In the genomic region with DNA sequence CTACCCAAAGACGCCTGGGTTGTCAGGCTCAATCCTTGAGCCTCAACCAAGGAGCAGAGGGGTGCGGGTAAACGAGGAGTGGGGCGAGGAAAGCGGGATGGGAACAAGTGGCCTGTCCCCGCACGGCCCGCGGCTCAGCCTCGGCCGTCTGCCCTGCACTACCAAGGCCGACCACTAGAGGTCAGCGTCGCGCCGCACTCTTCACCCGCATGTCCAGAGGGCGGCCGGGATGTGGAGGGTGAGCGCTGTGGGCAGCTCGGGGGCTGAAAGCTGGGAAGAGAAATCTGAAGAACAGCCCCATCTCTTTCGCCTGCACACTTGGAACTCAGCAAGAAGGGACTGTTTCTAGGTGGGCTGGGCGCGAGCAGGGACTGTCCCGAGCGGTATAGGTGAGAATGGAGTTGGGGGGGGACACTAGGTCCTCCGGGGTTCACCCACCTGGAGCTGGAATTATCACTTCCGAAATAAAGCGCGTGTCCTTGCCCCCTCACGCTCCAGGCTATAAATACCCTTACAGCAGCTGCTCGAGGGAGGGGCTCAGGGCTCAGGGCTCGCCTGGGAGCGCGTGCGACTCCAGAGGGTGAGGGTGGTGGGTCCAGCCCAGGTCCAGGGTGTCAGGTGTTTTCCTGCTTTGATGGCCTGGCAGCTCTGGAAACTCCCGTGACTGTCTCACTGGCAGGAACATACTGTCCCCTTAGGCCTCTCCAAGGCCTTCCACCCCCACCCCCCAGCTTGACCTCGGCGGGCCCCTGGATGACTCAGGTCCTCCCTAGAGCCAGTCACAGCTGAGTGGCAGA, we compare ENCODE assay signal across 1 cellular context.
TF ChIP-seq lines count a peak whose summit lies in the region.

No MANE protein-coding gene starts in this region.

TF ChIP-seq in HepG2, 621 proteins besides CTCF, POLR2A, EP300 and RAD21 (continued from another document and continues in another):
- TF ChIP-seq ZNF747 (CRISPR knock-in tag; IDR thresholded peaks at IDR 0.05; ENCODE audit: borderline replicate concordance) (no peak), HNRNPL (IDR thresholded peaks at IDR 0.05; ENCODE audit: low read depth, low read length) (no peak), TAF15 (IDR thresholded peaks at IDR 0.05; ENCODE audit: low read depth, low read length, poor library complexity, severe bottlenecking) (peak; percentile 55), ZFP41 (CRISPR knock-in tag; IDR thresholded peaks at IDR 0.05; ENCODE audit: borderline replicate concordance) (no peak), ESRRA (CRISPR knock-in tag; IDR thresholded peaks at IDR 0.05; ENCODE audit: low read depth) (peak; percentile 24; the same call in 1 of the 2 replicates), ZNF749 (CRISPR knock-in tag; IDR thresholded peaks at IDR 0.05; ENCODE audit: borderline replicate concordance) (no peak), MEF2D (CRISPR knock-in tag; IDR thresholded peaks at IDR 0.05) (peak; percentile 28; the same call in 1 of the 2 replicates), RARA (CRISPR knock-in tag; IDR thresholded peaks at IDR 0.05) (0 out of 2 replicates have a peak, but pooled peaks have one; percentile 14), ZNF234 (CRISPR knock-in tag; conservative IDR thresholded peaks at IDR 0.05) (no peak), STAG1 (CRISPR knock-in tag; IDR thresholded peaks at IDR 0.05) (peak; percentile 89), ATRX (CRISPR knock-in tag; IDR thresholded peaks at IDR 0.05; ENCODE audit: borderline replicate concordance) (no peak), HNF4G (IDR thresholded peaks at IDR 0.05; ENCODE audit: borderline replicate concordance, low read depth, low read length) (no peak), HNF4G (CRISPR knock-in tag; IDR thresholded peaks at IDR 0.05; ENCODE audit: borderline replicate concordance, low read depth) (no peak), ZC3H13 (CRISPR knock-in tag; IDR thresholded peaks at IDR 0.05) (no peak), ZNF562 (CRISPR knock-in tag; IDR thresholded peaks at IDR 0.05; ENCODE audit: borderline replicate concordance) (no peak), U2AF2 (IDR thresholded peaks at IDR 0.05; ENCODE audit: low read depth, low read length) (no peak), ZSCAN9 (CRISPR knock-in tag; IDR thresholded peaks at IDR 0.05; ENCODE audit: borderline replicate concordance) (no peak), ZBTB20 (CRISPR knock-in tag; IDR thresholded peaks at IDR 0.05; ENCODE audit: borderline replicate concordance, low read depth) (no peak; the same call in 1 of the 2 replicates), NCOA2 (CRISPR knock-in tag; IDR thresholded peaks at IDR 0.05) (no peak), ZNF792 (CRISPR knock-in tag; IDR thresholded peaks at IDR 0.05) (0 out of 2 replicates have a peak, but pooled peaks have one; percentile 20), ZKSCAN8 (CRISPR knock-in tag; IDR thresholded peaks at IDR 0.05; ENCODE audit: borderline replicate concordance) (no peak), RFXAP (CRISPR knock-in tag; IDR thresholded peaks at IDR 0.05; ENCODE audit: borderline replicate concordance) (no peak), SMAD9 (CRISPR knock-in tag; IDR thresholded peaks at IDR 0.05) (no peak), ZSCAN30 (CRISPR knock-in tag; IDR thresholded peaks at IDR 0.05) (no peak), SP1 (IDR thresholded peaks at IDR 0.05) (no peak), SP1 (CRISPR knock-in tag; IDR thresholded peaks at IDR 0.05) (no peak)
- TF ChIP-seq, protein P1, sequence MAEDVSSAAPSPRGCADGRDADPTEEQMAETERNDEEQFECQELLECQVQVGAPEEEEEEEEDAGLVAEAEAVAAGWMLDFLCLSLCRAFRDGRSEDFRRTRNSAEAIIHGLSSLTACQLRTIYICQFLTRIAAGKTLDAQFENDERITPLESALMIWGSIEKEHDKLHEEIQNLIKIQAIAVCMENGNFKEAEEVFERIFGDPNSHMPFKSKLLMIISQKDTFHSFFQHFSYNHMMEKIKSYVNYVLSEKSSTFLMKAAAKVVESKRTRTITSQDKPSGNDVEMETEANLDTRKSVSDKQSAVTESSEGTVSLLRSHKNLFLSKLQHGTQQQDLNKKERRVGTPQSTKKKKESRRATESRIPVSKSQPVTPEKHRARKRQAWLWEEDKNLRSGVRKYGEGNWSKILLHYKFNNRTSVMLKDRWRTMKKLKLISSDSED (CRISPR knock-in tag; IDR thresholded peaks at IDR 0.05): no peak
- TF ChIP-seq, protein P2, sequence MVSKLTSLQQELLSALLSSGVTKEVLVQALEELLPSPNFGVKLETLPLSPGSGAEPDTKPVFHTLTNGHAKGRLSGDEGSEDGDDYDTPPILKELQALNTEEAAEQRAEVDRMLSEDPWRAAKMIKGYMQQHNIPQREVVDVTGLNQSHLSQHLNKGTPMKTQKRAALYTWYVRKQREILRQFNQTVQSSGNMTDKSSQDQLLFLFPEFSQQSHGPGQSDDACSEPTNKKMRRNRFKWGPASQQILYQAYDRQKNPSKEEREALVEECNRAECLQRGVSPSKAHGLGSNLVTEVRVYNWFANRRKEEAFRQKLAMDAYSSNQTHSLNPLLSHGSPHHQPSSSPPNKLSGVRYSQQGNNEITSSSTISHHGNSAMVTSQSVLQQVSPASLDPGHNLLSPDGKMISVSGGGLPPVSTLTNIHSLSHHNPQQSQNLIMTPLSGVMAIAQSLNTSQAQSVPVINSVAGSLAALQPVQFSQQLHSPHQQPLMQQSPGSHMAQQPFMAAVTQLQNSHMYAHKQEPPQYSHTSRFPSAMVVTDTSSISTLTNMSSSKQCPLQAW (CRISPR knock-in tag; IDR thresholded peaks at IDR 0.05): no peak; the same call in 1 of the 2 replicates
- TF ChIP-seq, protein P3, sequence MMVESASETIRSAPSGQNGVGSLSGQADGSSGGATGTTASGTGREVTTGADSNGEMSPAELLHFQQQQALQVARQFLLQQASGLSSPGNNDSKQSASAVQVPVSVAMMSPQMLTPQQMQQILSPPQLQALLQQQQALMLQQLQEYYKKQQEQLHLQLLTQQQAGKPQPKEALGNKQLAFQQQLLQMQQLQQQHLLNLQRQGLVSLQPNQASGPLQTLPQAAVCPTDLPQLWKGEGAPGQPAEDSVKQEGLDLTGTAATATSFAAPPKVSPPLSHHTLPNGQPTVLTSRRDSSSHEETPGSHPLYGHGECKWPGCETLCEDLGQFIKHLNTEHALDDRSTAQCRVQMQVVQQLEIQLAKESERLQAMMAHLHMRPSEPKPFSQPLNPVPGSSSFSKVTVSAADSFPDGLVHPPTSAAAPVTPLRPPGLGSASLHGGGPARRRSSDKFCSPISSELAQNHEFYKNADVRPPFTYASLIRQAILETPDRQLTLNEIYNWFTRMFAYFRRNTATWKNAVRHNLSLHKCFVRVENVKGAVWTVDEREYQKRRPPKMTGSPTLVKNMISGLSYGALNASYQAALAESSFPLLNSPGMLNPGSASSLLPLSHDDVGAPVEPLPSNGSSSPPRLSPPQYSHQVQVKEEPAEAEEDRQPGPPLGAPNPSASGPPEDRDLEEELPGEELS (CRISPR knock-in tag; IDR thresholded peaks at IDR 0.05): no peak
- TF ChIP-seq, protein P4, sequence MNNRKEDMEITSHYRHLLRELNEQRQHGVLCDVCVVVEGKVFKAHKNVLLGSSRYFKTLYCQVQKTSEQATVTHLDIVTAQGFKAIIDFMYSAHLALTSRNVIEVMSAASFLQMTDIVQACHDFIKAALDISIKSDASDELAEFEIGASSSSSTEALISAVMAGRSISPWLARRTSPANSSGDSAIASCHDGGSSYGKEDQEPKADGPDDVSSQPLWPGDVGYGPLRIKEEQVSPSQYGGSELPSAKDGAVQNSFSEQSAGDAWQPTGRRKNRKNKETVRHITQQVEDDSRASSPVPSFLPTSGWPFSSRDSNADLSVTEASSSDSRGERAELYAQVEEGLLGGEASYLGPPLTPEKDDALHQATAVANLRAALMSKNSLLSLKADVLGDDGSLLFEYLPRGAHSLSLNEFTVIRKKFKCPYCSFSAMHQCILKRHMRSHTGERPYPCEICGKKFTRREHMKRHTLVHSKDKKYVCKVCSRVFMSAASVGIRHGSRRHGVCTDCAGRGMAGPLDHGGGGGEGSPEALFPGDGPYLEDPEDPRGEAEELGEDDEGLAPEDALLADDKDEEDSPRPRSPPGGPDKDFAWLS (CRISPR knock-in tag; IDR thresholded peaks at IDR 0.05; ENCODE audit: borderline replicate concordance): no peak
- TF ChIP-seq, protein P5, sequence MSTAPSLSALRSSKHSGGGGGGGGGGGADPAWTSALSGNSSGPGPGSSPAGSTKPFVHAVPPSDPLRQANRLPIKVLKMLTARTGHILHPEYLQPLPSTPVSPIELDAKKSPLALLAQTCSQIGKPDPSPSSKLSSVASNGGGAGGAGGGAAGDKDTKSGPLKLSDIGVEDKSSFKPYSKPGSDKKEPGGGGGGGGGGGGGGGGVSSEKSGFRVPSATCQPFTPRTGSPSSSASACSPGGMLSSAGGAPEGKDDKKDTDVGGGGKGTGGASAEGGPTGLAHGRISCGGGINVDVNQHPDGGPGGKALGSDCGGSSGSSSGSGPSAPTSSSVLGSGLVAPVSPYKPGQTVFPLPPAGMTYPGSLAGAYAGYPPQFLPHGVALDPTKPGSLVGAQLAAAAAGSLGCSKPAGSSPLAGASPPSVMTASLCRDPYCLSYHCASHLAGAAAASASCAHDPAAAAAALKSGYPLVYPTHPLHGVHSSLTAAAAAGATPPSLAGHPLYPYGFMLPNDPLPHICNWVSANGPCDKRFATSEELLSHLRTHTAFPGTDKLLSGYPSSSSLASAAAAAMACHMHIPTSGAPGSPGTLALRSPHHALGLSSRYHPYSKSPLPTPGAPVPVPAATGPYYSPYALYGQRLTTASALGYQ (CRISPR knock-in tag; IDR thresholded peaks at IDR 0.05): no peak
- TF ChIP-seq, protein P6, sequence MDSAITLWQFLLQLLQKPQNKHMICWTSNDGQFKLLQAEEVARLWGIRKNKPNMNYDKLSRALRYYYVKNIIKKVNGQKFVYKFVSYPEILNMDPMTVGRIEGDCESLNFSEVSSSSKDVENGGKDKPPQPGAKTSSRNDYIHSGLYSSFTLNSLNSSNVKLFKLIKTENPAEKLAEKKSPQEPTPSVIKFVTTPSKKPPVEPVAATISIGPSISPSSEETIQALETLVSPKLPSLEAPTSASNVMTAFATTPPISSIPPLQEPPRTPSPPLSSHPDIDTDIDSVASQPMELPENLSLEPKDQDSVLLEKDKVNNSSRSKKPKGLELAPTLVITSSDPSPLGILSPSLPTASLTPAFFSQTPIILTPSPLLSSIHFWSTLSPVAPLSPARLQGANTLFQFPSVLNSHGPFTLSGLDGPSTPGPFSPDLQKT (CRISPR knock-in tag; IDR thresholded peaks at IDR 0.05; ENCODE audit: borderline replicate concordance): no peak
- TF ChIP-seq, protein P7, sequence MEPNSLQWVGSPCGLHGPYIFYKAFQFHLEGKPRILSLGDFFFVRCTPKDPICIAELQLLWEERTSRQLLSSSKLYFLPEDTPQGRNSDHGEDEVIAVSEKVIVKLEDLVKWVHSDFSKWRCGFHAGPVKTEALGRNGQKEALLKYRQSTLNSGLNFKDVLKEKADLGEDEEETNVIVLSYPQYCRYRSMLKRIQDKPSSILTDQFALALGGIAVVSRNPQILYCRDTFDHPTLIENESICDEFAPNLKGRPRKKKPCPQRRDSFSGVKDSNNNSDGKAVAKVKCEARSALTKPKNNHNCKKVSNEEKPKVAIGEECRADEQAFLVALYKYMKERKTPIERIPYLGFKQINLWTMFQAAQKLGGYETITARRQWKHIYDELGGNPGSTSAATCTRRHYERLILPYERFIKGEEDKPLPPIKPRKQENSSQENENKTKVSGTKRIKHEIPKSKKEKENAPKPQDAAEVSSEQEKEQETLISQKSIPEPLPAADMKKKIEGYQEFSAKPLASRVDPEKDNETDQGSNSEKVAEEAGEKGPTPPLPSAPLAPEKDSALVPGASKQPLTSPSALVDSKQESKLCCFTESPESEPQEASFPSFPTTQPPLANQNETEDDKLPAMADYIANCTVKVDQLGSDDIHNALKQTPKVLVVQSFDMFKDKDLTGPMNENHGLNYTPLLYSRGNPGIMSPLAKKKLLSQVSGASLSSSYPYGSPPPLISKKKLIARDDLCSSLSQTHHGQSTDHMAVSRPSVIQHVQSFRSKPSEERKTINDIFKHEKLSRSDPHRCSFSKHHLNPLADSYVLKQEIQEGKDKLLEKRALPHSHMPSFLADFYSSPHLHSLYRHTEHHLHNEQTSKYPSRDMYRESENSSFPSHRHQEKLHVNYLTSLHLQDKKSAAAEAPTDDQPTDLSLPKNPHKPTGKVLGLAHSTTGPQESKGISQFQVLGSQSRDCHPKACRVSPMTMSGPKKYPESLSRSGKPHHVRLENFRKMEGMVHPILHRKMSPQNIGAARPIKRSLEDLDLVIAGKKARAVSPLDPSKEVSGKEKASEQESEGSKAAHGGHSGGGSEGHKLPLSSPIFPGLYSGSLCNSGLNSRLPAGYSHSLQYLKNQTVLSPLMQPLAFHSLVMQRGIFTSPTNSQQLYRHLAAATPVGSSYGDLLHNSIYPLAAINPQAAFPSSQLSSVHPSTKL (CRISPR knock-in tag; IDR thresholded peaks at IDR 0.05): 0 out of 2 replicates have a peak, but pooled peaks have one; percentile 15
- TF ChIP-seq, protein P8, sequence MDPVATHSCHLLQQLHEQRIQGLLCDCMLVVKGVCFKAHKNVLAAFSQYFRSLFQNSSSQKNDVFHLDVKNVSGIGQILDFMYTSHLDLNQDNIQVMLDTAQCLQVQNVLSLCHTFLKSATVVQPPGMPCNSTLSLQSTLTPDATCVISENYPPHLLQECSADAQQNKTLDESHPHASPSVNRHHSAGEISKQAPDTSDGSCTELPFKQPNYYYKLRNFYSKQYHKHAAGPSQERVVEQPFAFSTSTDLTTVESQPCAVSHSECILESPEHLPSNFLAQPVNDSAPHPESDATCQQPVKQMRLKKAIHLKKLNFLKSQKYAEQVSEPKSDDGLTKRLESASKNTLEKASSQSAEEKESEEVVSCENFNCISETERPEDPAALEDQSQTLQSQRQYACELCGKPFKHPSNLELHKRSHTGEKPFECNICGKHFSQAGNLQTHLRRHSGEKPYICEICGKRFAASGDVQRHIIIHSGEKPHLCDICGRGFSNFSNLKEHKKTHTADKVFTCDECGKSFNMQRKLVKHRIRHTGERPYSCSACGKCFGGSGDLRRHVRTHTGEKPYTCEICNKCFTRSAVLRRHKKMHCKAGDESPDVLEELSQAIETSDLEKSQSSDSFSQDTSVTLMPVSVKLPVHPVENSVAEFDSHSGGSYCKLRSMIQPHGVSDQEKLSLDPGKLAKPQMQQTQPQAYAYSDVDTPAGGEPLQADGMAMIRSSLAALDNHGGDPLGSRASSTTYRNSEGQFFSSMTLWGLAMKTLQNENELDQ (CRISPR knock-in tag; IDR thresholded peaks at IDR 0.05; ENCODE audit: borderline replicate concordance): no peak
- TF ChIP-seq, protein P9, sequence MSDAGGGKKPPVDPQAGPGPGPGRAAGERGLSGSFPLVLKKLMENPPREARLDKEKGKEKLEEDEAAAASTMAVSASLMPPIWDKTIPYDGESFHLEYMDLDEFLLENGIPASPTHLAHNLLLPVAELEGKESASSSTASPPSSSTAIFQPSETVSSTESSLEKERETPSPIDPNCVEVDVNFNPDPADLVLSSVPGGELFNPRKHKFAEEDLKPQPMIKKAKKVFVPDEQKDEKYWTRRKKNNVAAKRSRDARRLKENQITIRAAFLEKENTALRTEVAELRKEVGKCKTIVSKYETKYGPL (CRISPR knock-in tag; IDR thresholded peaks at IDR 0.05): no peak
- TF ChIP-seq, protein P10, sequence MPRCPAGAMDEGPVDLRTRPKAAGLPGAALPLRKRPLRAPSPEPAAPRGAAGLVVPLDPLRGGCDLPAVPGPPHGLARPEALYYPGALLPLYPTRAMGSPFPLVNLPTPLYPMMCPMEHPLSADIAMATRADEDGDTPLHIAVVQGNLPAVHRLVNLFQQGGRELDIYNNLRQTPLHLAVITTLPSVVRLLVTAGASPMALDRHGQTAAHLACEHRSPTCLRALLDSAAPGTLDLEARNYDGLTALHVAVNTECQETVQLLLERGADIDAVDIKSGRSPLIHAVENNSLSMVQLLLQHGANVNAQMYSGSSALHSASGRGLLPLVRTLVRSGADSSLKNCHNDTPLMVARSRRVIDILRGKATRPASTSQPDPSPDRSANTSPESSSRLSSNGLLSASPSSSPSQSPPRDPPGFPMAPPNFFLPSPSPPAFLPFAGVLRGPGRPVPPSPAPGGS (CRISPR knock-in tag; IDR thresholded peaks at IDR 0.05): no peak
